In the genomic region with DNA sequence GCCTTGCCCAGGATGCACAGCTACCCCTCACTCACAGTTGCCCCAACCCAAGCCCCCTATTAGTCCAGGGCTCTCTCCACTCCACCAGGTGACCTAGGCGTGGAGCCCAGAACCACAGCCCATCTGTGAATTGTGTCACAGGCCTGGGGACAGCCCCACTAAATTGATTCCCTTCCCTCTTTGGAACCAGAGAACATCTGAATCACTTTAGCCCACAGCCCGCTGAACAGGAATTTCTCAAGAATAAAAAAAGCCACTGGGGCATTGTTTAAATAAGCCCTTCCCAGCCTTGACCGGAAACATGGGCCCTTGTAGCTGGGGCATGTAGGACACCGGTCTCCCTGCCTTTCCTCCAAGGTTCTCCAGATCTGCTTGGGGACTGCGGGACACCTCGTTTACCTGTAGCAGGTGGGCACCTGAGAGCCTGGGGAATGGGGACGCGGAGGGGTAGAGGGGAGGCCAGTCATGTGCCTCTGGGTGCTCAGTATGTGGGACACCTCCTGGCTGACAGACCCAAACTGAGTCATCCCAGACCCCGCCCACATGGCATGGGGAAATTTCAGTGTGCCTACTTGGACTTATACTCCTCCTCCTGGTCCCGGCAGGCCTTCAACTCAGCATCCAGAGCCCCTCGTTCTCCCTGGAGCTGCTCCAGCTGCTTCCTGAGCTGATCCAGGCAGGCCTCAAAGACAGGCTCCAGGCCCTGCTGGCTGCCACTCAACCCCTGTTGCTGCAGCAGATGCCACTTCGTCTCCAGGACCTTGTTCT, we compare ENCODE assay signal across 16 cellular contexts. TPM values are rescaled to one million over a fixed set of nuclear protein-coding genes. Genes with fewer than 3 reads are reported as not detected.
DNase-seq lines count a peak whose midpoint lies in the region; ATAC-seq and TF ChIP-seq lines count a peak whose summit lies in the region.
"Had no signal": no experiment of that assay in that cellular context is flagged by ENCODE, and none has a peak within 500 bp of the region (broad histone marks: within the 10 kb centered on the region; RNA-seq: fewer than 3 reads in every experiment).

No MANE protein-coding gene starts in this region.

- H3K36me3 ChIP-seq in suprapubic skin (no peaks in the 10 kb centered on the region), left ventricle myocardium inferior (no peaks in the 10 kb centered on the region)

- 67% methylated on average over 7 of the region's 12 CpGs for WGBS in suprapubic skin

- TF ChIP-seq CTCF in suprapubic skin (IDR thresholded peaks at IDR 0.05), result no peak
- no peak for TF ChIP-seq CTCF in left ventricle myocardium inferior (IDR thresholded peaks at IDR 0.05; ENCODE audit: borderline replicate concordance)

- no peak for TF ChIP-seq POLR2A in suprapubic skin (IDR thresholded peaks at IDR 0.05)

- ATAC-seq in esophagus mucosa, result peak; percentile 78
- ATAC-seq in left lobe of liver, result no peak
- no peak; the same call in 2 of the 3 replicates for ATAC-seq in SK-N-SH treated with all-trans-retinoic acid at 6 μM for 48 hours
- ATAC-seq: effector memory CD8-positive, alpha-beta T cell; left ventricle myocardium superior; naive thymus-derived CD8-positive, alpha-beta T cell had no signal

- no peaks in the 10 kb centered on the region for H3K9me3 ChIP-seq in suprapubic skin
- H3K9me3 ChIP-seq in left ventricle myocardium inferior (replicated peaks), result no peaks in the 10 kb centered on the region

- H3K27ac ChIP-seq in suprapubic skin (peak overlapping the region; percentile 31), left ventricle myocardium inferior (replicated peaks) (no peak overlapping the region)

- intact Hi-C loops in left ventricle myocardium inferior (cut with micrococcal nuclease), result no loop called here

- no peak for TF ChIP-seq EP300 in suprapubic skin (IDR thresholded peaks at IDR 0.05)

- H3K4me1 ChIP-seq in suprapubic skin (peaks cover 21% of the 10 kb centered on the region), left ventricle myocardium inferior (no peaks in the 10 kb centered on the region)

- H3K4me3 ChIP-seq in suprapubic skin, result no peak overlapping the region
- H3K4me3 ChIP-seq in left ventricle myocardium inferior, result no peak overlapping the region

- peak; percentile 25 for DNase-seq in ELR (ENCODE audit: low read depth)
- peak; percentile 12 for DNase-seq in NCI-H1694 treated with DMSO at 0.1 percent for 48 hours (lab: John Stamatoyannopoulos, UW)
- peak in 1 of 2 donors; percentile 62 for DNase-seq in suprapubic skin (ENCODE audit: low spot score in 2 of 2)
- no peak for DNase-seq in left ventricle myocardium inferior
- DNase-seq in left lobe of liver (ENCODE audit: low spot score), result no peak
- DNase-seq: activated CD4-positive, alpha-beta T cell treated with anti-CD3 and anti-CD28 coated beads, Interleukin-2, amount 50 U/mL, for 4 hours; COR-L47; effector memory CD8-positive, alpha-beta T cell; left ventricle myocardium superior; naive thymus-derived CD8-positive, alpha-beta T cell; NCI-H1105; OCI-M1; right cardiac atrium; stimulated activated naive CD4-positive, alpha-beta T cell treated with Interleukin-2 at 50 U/mL for 16 hours had no signal

- H3K27me3 ChIP-seq in suprapubic skin, result no peaks in the 10 kb centered on the region
- peaks cover 73% of the 10 kb centered on the region for H3K27me3 ChIP-seq in left ventricle myocardium inferior (ENCODE audit: low read depth)

TF ChIP-seq in SK-N-SH treated with all-trans-retinoic acid at 6 μM for 48 hours, 23 proteins besides CTCF, POLR2A, EP300 and RAD21:
- TF ChIP-seq ESRRG (CRISPR knock-in tag; IDR thresholded peaks at IDR 0.05) (no peak), GLIS3 (CRISPR knock-in tag; IDR thresholded peaks at IDR 0.05) (no peak), PPARA (CRISPR knock-in tag; IDR thresholded peaks at IDR 0.05; ENCODE audit: borderline replicate concordance) (no peak), ARNTL (CRISPR knock-in tag; IDR thresholded peaks at IDR 0.05; ENCODE audit: borderline replicate concordance, low read depth) (no peak), ISL1 (CRISPR knock-in tag; IDR thresholded peaks at IDR 0.05) (no peak), TSHZ2 (CRISPR knock-in tag; IDR thresholded peaks at IDR 0.05) (no peak), CSDC2 (CRISPR knock-in tag; IDR thresholded peaks at IDR 0.05) (no peak), ZNF70 (CRISPR knock-in tag; IDR thresholded peaks at IDR 0.05) (no peak), SNAI2 (CRISPR knock-in tag; IDR thresholded peaks at IDR 0.05) (no peak)
- TF ChIP-seq, protein P1, sequence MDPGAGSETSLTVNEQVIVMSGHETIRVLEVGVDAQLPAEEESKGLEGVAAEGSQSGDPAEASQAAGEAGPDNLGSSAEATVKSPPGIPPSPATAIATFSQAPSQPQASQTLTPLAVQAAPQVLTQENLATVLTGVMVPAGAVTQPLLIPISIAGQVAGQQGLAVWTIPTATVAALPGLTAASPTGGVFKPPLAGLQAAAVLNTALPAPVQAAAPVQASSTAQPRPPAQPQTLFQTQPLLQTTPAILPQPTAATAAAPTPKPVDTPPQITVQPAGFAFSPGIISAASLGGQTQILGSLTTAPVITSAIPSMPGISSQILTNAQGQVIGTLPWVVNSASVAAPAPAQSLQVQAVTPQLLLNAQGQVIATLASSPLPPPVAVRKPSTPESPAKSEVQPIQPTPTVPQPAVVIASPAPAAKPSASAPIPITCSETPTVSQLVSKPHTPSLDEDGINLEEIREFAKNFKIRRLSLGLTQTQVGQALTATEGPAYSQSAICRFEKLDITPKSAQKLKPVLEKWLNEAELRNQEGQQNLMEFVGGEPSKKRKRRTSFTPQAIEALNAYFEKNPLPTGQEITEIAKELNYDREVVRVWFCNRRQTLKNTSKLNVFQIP (CRISPR knock-in tag; IDR thresholded peaks at IDR 0.05; ENCODE audit: borderline replicate concordance, low read depth), result no peak
- TF ChIP-seq, protein P2, sequence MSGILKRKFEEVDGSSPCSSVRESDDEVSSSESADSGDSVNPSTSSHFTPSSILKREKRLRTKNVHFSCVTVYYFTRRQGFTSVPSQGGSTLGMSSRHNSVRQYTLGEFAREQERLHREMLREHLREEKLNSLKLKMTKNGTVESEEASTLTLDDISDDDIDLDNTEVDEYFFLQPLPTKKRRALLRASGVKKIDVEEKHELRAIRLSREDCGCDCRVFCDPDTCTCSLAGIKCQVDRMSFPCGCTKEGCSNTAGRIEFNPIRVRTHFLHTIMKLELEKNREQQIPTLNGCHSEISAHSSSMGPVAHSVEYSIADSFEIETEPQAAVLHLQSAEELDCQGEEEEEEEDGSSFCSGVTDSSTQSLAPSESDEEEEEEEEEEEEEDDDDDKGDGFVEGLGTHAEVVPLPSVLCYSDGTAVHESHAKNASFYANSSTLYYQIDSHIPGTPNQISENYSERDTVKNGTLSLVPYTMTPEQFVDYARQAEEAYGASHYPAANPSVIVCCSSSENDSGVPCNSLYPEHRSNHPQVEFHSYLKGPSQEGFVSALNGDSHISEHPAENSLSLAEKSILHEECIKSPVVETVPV (CRISPR knock-in tag; IDR thresholded peaks at IDR 0.05), result no peak

RNA-seq across cellular contexts. Expression of gene KRT78, which starts 1.3 kb away (rescaled TPM):
- total RNA-seq in esophagus mucosa, result 291 TPM
- total RNA-seq in suprapubic skin, result 100 to 1,000 TPM in 1 of 4 donors, 10 to 100 TPM in 3; 48.9 to 115 (median 80.0) TPM
- total RNA-seq in left ventricle myocardium inferior, result not detected
- not detected for total RNA-seq in left lobe of liver
- total RNA-seq: left ventricle myocardium superior; naive thymus-derived CD8-positive, alpha-beta T cell; right cardiac atrium had no signal

RNA-seq across cellular contexts. Expression of gene KRT79, which starts 13.4 kb away (rescaled TPM):
- total RNA-seq in esophagus mucosa (0.32 TPM), suprapubic skin (100 to 1,000 TPM in 3 of 4 donors, 10 to 100 TPM in 1; 48.8 to 202 (median 156) TPM), left ventricle myocardium inferior (not detected), left lobe of liver (not detected)
- total RNA-seq: left ventricle myocardium superior; naive thymus-derived CD8-positive, alpha-beta T cell; right cardiac atrium had no signal

RNA-seq across cellular contexts. Expression of gene KRT4, which starts 33.6 kb away (rescaled TPM):
- total RNA-seq in esophagus mucosa (1,080 TPM), suprapubic skin (1 to 10 TPM in 2 of 4 donors, under 1 TPM in 2; 0.32 to 1.6 (median 0.76) TPM), left ventricle myocardium inferior (not detected), left lobe of liver (not detected)
- total RNA-seq: left ventricle myocardium superior; naive thymus-derived CD8-positive, alpha-beta T cell; right cardiac atrium had no signal

RNA-seq across cellular contexts. Expression of gene KRT3, which starts 51.6 kb away (rescaled TPM):
- total RNA-seq in esophagus mucosa (1.0 TPM), suprapubic skin (not detected), left ventricle myocardium inferior (not detected), left lobe of liver (not detected)
- total RNA-seq: left ventricle myocardium superior; naive thymus-derived CD8-positive, alpha-beta T cell; right cardiac atrium had no signal

RNA-seq across cellular contexts. Expression of gene KRT8, which starts 57.4 kb away (rescaled TPM):
- 40.1 TPM for total RNA-seq in esophagus mucosa
- total RNA-seq in suprapubic skin, result 10 to 100 TPM; 49.4 to 93.7 (median 65.9) TPM
- 63.4 TPM for total RNA-seq in left ventricle myocardium inferior
- total RNA-seq in left lobe of liver, result 235 TPM

Comparison
In these comparisons a context has a peak if more than half of its experiments do, and no peak if none do; other contexts are left out.
1. DNase-seq: peak in ELR (single experiment) and NCI-H1694 treated with DMSO at 0.1 percent for 48 hours (single experiment); none in left ventricle myocardium inferior (single experiment) and left lobe of liver (single experiment).
2. RNA of gene KRT78, which starts 1.3 kb away (total RNA-seq): 291 TPM in esophagus mucosa (single experiment) and 48.9 to 115 TPM in suprapubic skin; not detected in left ventricle myocardium inferior (single experiment) and not detected in left lobe of liver (single experiment); every median in the first group is over 10 times any median in the second.
3. RNA of gene KRT79, which starts 13.4 kb away (total RNA-seq): 48.8 to 202 TPM in suprapubic skin; 0.32 TPM in esophagus mucosa (single experiment), not detected in left ventricle myocardium inferior (single experiment) and not detected in left lobe of liver (single experiment); every median in the first group is over 10 times any median in the second.
4. RNA of gene KRT4, which starts 33.6 kb away (total RNA-seq): 1,080 TPM in esophagus mucosa (single experiment); 0.32 to 1.6 TPM in suprapubic skin, not detected in left lobe of liver (single experiment) and not detected in left ventricle myocardium inferior (single experiment); every median in the first group is over 100 times any median in the second.